8 cellular contexts compared by ENCODE assay signal in the genomic region with DNA sequence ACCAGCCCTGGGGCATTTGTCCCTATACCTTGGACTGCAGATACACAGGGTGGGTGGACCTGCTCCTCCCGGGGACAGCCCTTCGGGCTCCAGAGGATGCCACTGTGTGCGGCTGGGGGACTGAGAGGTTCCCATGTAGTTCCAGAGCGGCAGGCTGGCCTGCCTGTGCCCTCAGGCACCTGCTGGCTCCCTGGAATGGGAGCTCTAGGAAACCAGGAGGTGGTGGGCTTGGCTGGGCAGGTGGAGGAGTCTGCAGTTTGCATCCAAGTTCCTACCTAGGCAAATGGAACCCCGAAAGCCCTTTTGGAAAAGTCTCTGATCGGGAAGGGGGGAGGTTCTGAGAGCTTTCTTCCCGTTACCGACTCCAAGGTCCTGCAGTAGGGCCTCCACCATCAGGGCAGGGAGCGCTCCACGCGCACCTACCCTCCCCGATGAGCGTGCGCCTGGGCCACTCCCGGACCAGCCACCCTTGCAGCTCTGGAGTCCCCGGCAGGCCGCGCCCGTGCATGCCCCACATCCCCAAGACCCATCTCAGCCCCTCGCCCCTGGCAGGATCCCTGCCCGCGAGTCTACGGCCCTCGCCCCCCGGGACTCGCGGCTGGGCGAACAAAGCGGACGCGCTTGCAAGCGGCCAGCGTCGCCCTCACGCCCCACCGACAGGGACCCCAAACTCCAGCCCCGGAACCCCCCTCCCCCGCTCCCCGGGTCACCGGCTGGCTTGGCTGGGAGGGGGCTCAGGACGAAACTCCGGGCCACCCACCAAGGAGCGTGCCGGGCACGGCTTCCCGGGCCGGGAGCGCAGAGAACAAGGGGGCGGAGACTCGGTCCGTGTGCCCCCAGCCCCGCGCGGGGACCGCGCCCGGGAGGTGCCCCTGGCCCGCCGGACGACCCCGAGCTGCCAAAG. TPM values are rescaled to one million over a fixed set of nuclear protein-coding genes. Genes with fewer than 3 reads are reported as not detected.
DNase-seq lines count a peak whose midpoint lies in the region; ATAC-seq and TF ChIP-seq lines count a peak whose summit lies in the region.

No MANE protein-coding gene starts in this region.

- no peak for DNase-seq in activated naive CD4-positive, alpha-beta T cell treated with anti-CD3 and anti-CD28 coated beads, Interleukin-2, amount 10 ng/mL, durations not matched to agents 7 days and 5 days
- DNase-seq in activated naive CD4-positive, alpha-beta T cell treated with anti-CD3 and anti-CD28 coated beads, Interleukin-2, amount 50 U/mL, for 72 hours (ENCODE audit: low spot score in 2 of 2): no peak
- DNase-seq in adrenal gland: peak in 2 of 7 donors; percentile 30 to 65
- no peak for DNase-seq in stimulated activated naive CD8-positive, alpha-beta T cell treated with anti-CD3 and anti-CD28 coated beads, Interleukin-15, amount 100 ng/mL, for 72 hours
- no peak for DNase-seq in activated gamma-delta T cell treated with Interleukin-2 at 50 U/mL for 16 hours
- DNase-seq in SIG-M5 (lab: John Stamatoyannopoulos, UW): no peak

- peaks cover 72% of the 10 kb centered on the region for H3K27me3 Mint-ChIP-seq in activated naive CD4-positive, alpha-beta T cell treated with anti-CD3 and anti-CD28 coated beads, Interleukin-2, amount 10 ng/mL, durations not matched to agents 7 days and 5 days
- peaks cover 25% of the 10 kb centered on the region for H3K27me3 Mint-ChIP-seq in stimulated activated naive CD8-positive, alpha-beta T cell treated with anti-CD3 and anti-CD28 coated beads, Interleukin-15, amount 100 ng/mL, for 72 hours

- H3K9me3 ChIP-seq in adrenal gland (replicated peaks in 1 of 3) (no peaks in the 10 kb centered on the region), iPS-18c (ENCODE audit: control insufficient read depth, insufficient read depth, low read length) (peaks cover 2% of the 10 kb centered on the region)

- no peaks in the 10 kb centered on the region for H3K36me3 ChIP-seq in adrenal gland (replicated peaks in 1 of 2)

- H3K4me3 ChIP-seq in adrenal gland (peak overlapping the region in 3 of 4 donors; percentile 25 to 86 (median 51)), iPS-18c (ENCODE audit: insufficient read depth, low read depth, low read length) (peak overlapping the region; percentile 73)

- H3K27ac Mint-ChIP-seq in activated naive CD4-positive, alpha-beta T cell treated with anti-CD3 and anti-CD28 coated beads, Interleukin-2, amount 10 ng/mL, durations not matched to agents 7 days and 5 days: no peak overlapping the region
- H3K27ac Mint-ChIP-seq in activated naive CD4-positive, alpha-beta T cell treated with anti-CD3 and anti-CD28 coated beads, Interleukin-2, amount 50 U/mL, for 72 hours: no peak overlapping the region
- no peak overlapping the region for H3K27ac Mint-ChIP-seq in stimulated activated naive CD8-positive, alpha-beta T cell treated with anti-CD3 and anti-CD28 coated beads, Interleukin-15, amount 100 ng/mL, for 72 hours

- intact Hi-C loops in adrenal gland (cut with DNase I): no loop called here

- H3K4me1 ChIP-seq in adrenal gland (replicated peaks in 1 of 2): peaks cover 8 to 28% of the 10 kb centered on the region in 2 donors

- CTCF ChIA-PET in activated naive CD4-positive, alpha-beta T cell treated with anti-CD3 and anti-CD28 coated beads, Interleukin-2, amount 10 ng/mL, durations not matched to agents 7 days and 5 days (lab: Charles Lee): interaction anchor here (0.7 kb wide), 1 partner anchor 15 kb away, joined by 3 read pairs; no protein-coding TSS in a partner anchor

- H3K4me1 Mint-ChIP-seq in activated naive CD4-positive, alpha-beta T cell treated with anti-CD3 and anti-CD28 coated beads, Interleukin-2, amount 10 ng/mL, durations not matched to agents 7 days and 5 days: peaks cover 24% of the 10 kb centered on the region
- peaks cover 41% of the 10 kb centered on the region for H3K4me1 Mint-ChIP-seq in stimulated activated naive CD8-positive, alpha-beta T cell treated with anti-CD3 and anti-CD28 coated beads, Interleukin-15, amount 100 ng/mL, for 72 hours

- no peaks in the 10 kb centered on the region for H3K27me3 ChIP-seq in adrenal gland

- TF ChIP-seq CTCF in adrenal gland (IDR thresholded peaks at IDR 0.05): no peak

- no peak for TF ChIP-seq POLR2A in adrenal gland (IDR thresholded peaks at IDR 0.05)

- H3K36me3 Mint-ChIP-seq in activated naive CD4-positive, alpha-beta T cell treated with anti-CD3 and anti-CD28 coated beads, Interleukin-2, amount 10 ng/mL, durations not matched to agents 7 days and 5 days: peaks cover 4% of the 10 kb centered on the region
- peaks cover 6 to 13% of the 10 kb centered on the region in 2 donors for H3K36me3 Mint-ChIP-seq in activated naive CD4-positive, alpha-beta T cell treated with anti-CD3 and anti-CD28 coated beads, Interleukin-2, amount 50 U/mL, for 72 hours

- H3K9me3 Mint-ChIP-seq in activated naive CD4-positive, alpha-beta T cell treated with anti-CD3 and anti-CD28 coated beads, Interleukin-2, amount 10 ng/mL, durations not matched to agents 7 days and 5 days: peaks cover 2% of the 10 kb centered on the region
- H3K9me3 Mint-ChIP-seq in activated naive CD4-positive, alpha-beta T cell treated with anti-CD3 and anti-CD28 coated beads, Interleukin-2, amount 50 U/mL, for 72 hours: peaks cover 0 to 7% of the 10 kb centered on the region in 2 donors
- H3K9me3 Mint-ChIP-seq in stimulated activated naive CD8-positive, alpha-beta T cell treated with anti-CD3 and anti-CD28 coated beads, Interleukin-15, amount 100 ng/mL, for 72 hours: peaks cover 5 to 7% of the 10 kb centered on the region in 2 donors

- ATAC-seq in activated naive CD4-positive, alpha-beta T cell treated with anti-CD3 and anti-CD28 coated beads, Interleukin-2, amount 50 U/mL, for 72 hours: no peak
- ATAC-seq in stimulated activated naive CD8-positive, alpha-beta T cell treated with anti-CD3 and anti-CD28 coated beads, Interleukin-15, amount 100 ng/mL, for 72 hours: peak; percentile 31
- no peak for ATAC-seq in GM19351 (IDR thresholded peaks at IDR 0.05; ENCODE audit: unreplicated experiment)

- H3K4me3 Mint-ChIP-seq in activated naive CD4-positive, alpha-beta T cell treated with anti-CD3 and anti-CD28 coated beads, Interleukin-2, amount 10 ng/mL, durations not matched to agents 7 days and 5 days: peak overlapping the region; percentile 62
- H3K4me3 Mint-ChIP-seq in stimulated activated naive CD8-positive, alpha-beta T cell treated with anti-CD3 and anti-CD28 coated beads, Interleukin-15, amount 100 ng/mL, for 72 hours: peak overlapping the region; percentile 72 to 74

- 0 to 11% (median 7%) methylated on average over 3 to 61 of the region's 61 CpGs for WGBS in adrenal gland, 4 donors

- peak overlapping the region in 2 of 5 donors; percentile 12 to 69 for H3K27ac ChIP-seq in adrenal gland

RNA-seq across cellular contexts. Expression of a gene that starts 0.7 kb away (rescaled TPM):
- 1 to 10 TPM in 1 of 2 donors, under 1 TPM in 1; 0.50 to 1.1 TPM for total RNA-seq in activated naive CD4-positive, alpha-beta T cell treated with anti-CD3 and anti-CD28 coated beads, Interleukin-2, amount 50 U/mL, for 72 hours
- 10 to 100 TPM in 1 of 8 donors, 1 to 10 TPM in 7; 4.8 to 24.2 (median 8.0) TPM for total RNA-seq in adrenal gland
- polyA plus RNA-seq in adrenal gland: 1 to 10 TPM; 3.3 to 6.7 (median 5.5) TPM

RNA-seq across cellular contexts. Expression of a gene that starts 58.6 kb away (rescaled TPM):
- not detected for total RNA-seq in activated naive CD4-positive, alpha-beta T cell treated with anti-CD3 and anti-CD28 coated beads, Interleukin-2, amount 50 U/mL, for 72 hours
- total RNA-seq in adrenal gland: not detected
- polyA plus RNA-seq in adrenal gland: not detected
